In the genomic region with DNA sequence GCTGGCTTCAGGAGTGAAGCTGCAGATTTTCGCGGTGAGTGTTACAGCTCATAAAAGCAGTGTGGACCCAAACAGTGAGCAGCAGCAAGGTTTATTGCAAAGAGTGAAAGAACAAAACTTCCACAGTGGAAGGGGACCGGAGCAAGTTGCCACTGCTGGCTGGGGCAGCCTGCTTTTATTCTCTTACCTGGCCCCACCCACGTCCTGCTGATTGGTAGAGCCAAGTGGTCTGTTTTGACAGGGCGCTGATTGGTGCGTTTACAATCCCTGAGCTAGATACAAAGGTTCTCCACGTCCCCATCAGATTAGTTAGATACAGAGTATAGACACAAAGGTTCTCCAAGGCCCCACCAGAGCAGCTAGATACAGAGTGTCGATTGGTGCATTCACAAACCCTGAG, we compare ENCODE assay signal across 7 cellular contexts.
DNase-seq lines count a peak whose midpoint lies in the region; TF ChIP-seq lines count a peak whose summit lies in the region.
"Not testable (repeated sequence)": the region's sequence is repeated elsewhere in the genome, so short reads cannot be mapped to it uniquely, and the experiment has no call there.

No MANE protein-coding gene starts in this region.

- peak overlapping the region; percentile 27 for H2BK5ac ChIP-seq in trophoblast cell (ENCODE audit: low read depth, low read length, poor library complexity)

- peaks cover 51 to 55% (median 54%) of the 10 kb centered on the region in 3 donors for H3K27me3 Mint-ChIP-seq in CD14-positive monocyte (ENCODE audit: low read depth in 3 of 3)
- not testable (repeated sequence) for H3K27me3 Mint-ChIP-seq in Calu3 (ENCODE audit: unreplicated experiment); endodermal cell (ENCODE audit: insufficient read depth)
- H3K27me3 Mint-ChIP-seq in T-helper 2 cell treated with Interferon-gamma antibody and Interleukin-4, amounts not matched to agents 5 μg/mL and 100 μg/mL, for 36 hours (ENCODE audit: low read depth), result peaks cover 55% of the 10 kb centered on the region
- peaks cover 41% of the 10 kb centered on the region for H3K27me3 Mint-ChIP-seq in activated T-helper 1 cell treated with anti-CD3 and anti-CD28 coated beads, Interleukin-12 subunit alpha, Interleukin-12 subunit beta, Interleukin-2, Interleukin-4 antibody, amounts not matched to agents 30 ng/mL and 10 ng/mL and 1 ng/mL, durations not matched to agents 14 hours and 24 hours and 36 hours (ENCODE audit: insufficient read depth)
- H3K27me3 Mint-ChIP-seq in dendritic cell treated with granulocyte-macrophage colony-stimulating factor and Interleukin-4, amounts not matched to agents 40 ng/mL and 50 ng/mL, for 4 days, result peaks cover 55% of the 10 kb centered on the region

- H2BK12ac ChIP-seq in trophoblast cell (ENCODE audit: low read length), result peak overlapping the region; percentile 53

- BruUV-seq in Calu3 (replicated peaks; lab: Mats Ljungman, UMichigan), result not testable (repeated sequence)

- peak overlapping the region; percentile 41 for H2AK5ac ChIP-seq in trophoblast cell (ENCODE audit: low read length)

- H2BK120ac ChIP-seq in trophoblast cell (ENCODE audit: insufficient read depth, low read length, poor library complexity), result peak overlapping the region; percentile 63

- intact Hi-C loops in CD14-positive monocyte (cut with micrococcal nuclease); Calu3 (cut with micrococcal nuclease; ENCODE audit: unreplicated experiment); activated T-helper 1 cell treated with anti-CD3 and anti-CD28 coated beads, Interleukin-12 subunit alpha, Interleukin-12 subunit beta, Interleukin-2, Interleukin-4 antibody, amounts not matched to agents 30 ng/mL and 10 ng/mL and 1 ng/mL, durations not matched to agents 14 hours and 24 hours and 36 hours (cut with micrococcal nuclease); dendritic cell treated with granulocyte-macrophage colony-stimulating factor and Interleukin-4, amounts not matched to agents 40 ng/mL and 50 ng/mL, for 4 days (cut with micrococcal nuclease): not testable (repeated sequence)

- peak overlapping the region; percentile 64 for H3K18ac ChIP-seq in trophoblast cell (ENCODE audit: low read length)

- not testable (repeated sequence) for H3K4me3 ChIP-seq in endodermal cell (ENCODE audit: low read length); trophoblast cell (ENCODE audit: low read depth, low read length)

- not testable (repeated sequence) for H3K9me3 ChIP-seq in endodermal cell (ENCODE audit: control insufficient read depth, low read length); trophoblast cell (ENCODE audit: insufficient read depth, low read depth, low read length)

- H3K27ac Mint-ChIP-seq in CD14-positive monocyte; Calu3 (ENCODE audit: unreplicated experiment); T-helper 2 cell treated with Interferon-gamma antibody and Interleukin-4, amounts not matched to agents 5 μg/mL and 100 μg/mL, for 36 hours; activated T-helper 1 cell treated with anti-CD3 and anti-CD28 coated beads, Interleukin-12 subunit alpha, Interleukin-12 subunit beta, Interleukin-2, Interleukin-4 antibody, amounts not matched to agents 30 ng/mL and 10 ng/mL and 1 ng/mL, durations not matched to agents 14 hours and 24 hours and 36 hours; endodermal cell: not testable (repeated sequence)
- peak overlapping the region; percentile 55 for H3K27ac Mint-ChIP-seq in dendritic cell treated with granulocyte-macrophage colony-stimulating factor and Interleukin-4, amounts not matched to agents 40 ng/mL and 50 ng/mL, for 4 days

- not testable (repeated sequence) for H3K79me2 ChIP-seq in trophoblast cell (ENCODE audit: control insufficient read depth, insufficient read depth, low read length, poor library complexity)

- peak overlapping the region; percentile 51 for H4K91ac ChIP-seq in trophoblast cell (ENCODE audit: low read depth, low read length)

- not testable (repeated sequence) for DNase-seq in CD14-positive monocyte (ENCODE audit: low spot score); Calu3; T-helper 2 cell treated with Interferon-gamma antibody and Interleukin-4, amounts not matched to agents 5 μg/mL and 100 μg/mL, for 36 hours (ENCODE audit: low spot score); activated T-helper 1 cell treated with anti-CD3 and anti-CD28 coated beads, Interleukin-12 subunit alpha, Interleukin-12 subunit beta, Interleukin-2, Interleukin-4 antibody, amounts not matched to agents 30 ng/mL and 10 ng/mL and 1 ng/mL, durations not matched to agents 14 hours and 24 hours and 36 hours (ENCODE audit: low spot score); endodermal cell; trophoblast cell

- peak overlapping the region; percentile 38 for H3K14ac ChIP-seq in trophoblast cell (ENCODE audit: low read length)

- peaks cover 2 to 17% (median 5%) of the 10 kb centered on the region in 7 donors for H3K9me3 Mint-ChIP-seq in CD14-positive monocyte
- not testable (repeated sequence) for H3K9me3 Mint-ChIP-seq in Calu3 (ENCODE audit: low read depth, unreplicated experiment); T-helper 2 cell treated with Interferon-gamma antibody and Interleukin-4, amounts not matched to agents 5 μg/mL and 100 μg/mL, for 36 hours; activated T-helper 1 cell treated with anti-CD3 and anti-CD28 coated beads, Interleukin-12 subunit alpha, Interleukin-12 subunit beta, Interleukin-2, Interleukin-4 antibody, amounts not matched to agents 30 ng/mL and 10 ng/mL and 1 ng/mL, durations not matched to agents 14 hours and 24 hours and 36 hours; dendritic cell treated with granulocyte-macrophage colony-stimulating factor and Interleukin-4, amounts not matched to agents 40 ng/mL and 50 ng/mL, for 4 days; endodermal cell

- not testable (repeated sequence) for H3K27me3 ChIP-seq in endodermal cell (ENCODE audit: control insufficient read depth, insufficient read depth, low read length, poor library complexity, severe bottlenecking); trophoblast cell (ENCODE audit: insufficient read depth, low read length)

- peaks cover 29% of the 10 kb centered on the region for H3K79me1 ChIP-seq in trophoblast cell (ENCODE audit: low read length)

- CTCF ChIA-PET in Calu3 (lab: Charles Lee), result not testable (repeated sequence)

- H3K4me1 ChIP-seq in endodermal cell (ENCODE audit: control insufficient read depth, insufficient read depth, low read length), result not testable (repeated sequence)
- H3K4me1 ChIP-seq in trophoblast cell (ENCODE audit: control insufficient read depth in 1 of 2, insufficient read depth in 2 of 2, low read length in 2 of 2), result peaks cover 15 to 20% of the 10 kb centered on the region in 2 experiments

- WGBS in endodermal cell (ENCODE audit: insufficient coverage in 1 of 2, insufficient read length in 1 of 2), 2 experiments, result 88 to 97% methylated on average over 3 to 4 of the region's 8 CpGs
- no CpG with 5 or more reads among the region's 8 CpGs for WGBS in trophoblast cell (ENCODE audit: extremely low coverage, insufficient coverage, insufficient read length)

- not testable (repeated sequence) for TF ChIP-seq CTCF in CD14-positive monocyte (IDR thresholded peaks at IDR 0.05); Calu3 (IDR thresholded peaks at IDR 0.05; ENCODE audit: unreplicated experiment); endodermal cell (conservative IDR thresholded peaks at IDR 0.05)

- not testable (repeated sequence) for H2AFZ ChIP-seq in trophoblast cell (ENCODE audit: insufficient read depth, low read length, poor library complexity)

- not testable (repeated sequence) for H4K12ac ChIP-seq in trophoblast cell (ENCODE audit: low read depth, low read length)

- H4K8ac ChIP-seq in trophoblast cell (ENCODE audit: low read depth, low read length), result not testable (repeated sequence)

- H3K4ac ChIP-seq in trophoblast cell (ENCODE audit: low read depth, low read length), result peak overlapping the region; percentile 27

- not testable (repeated sequence) for H3K9ac ChIP-seq in endodermal cell (ENCODE audit: extremely low read depth, low read length, poor library complexity, severe bottlenecking); trophoblast cell (ENCODE audit: low read length)

- H3K27ac ChIP-seq in endodermal cell (ENCODE audit: low read depth, low read length); trophoblast cell (ENCODE audit: low read depth, low read length): not testable (repeated sequence)

- peaks cover 30% of the 10 kb centered on the region for H3K4me1 Mint-ChIP-seq in CD14-positive monocyte
- H3K4me1 Mint-ChIP-seq in Calu3 (ENCODE audit: low read depth, unreplicated experiment); T-helper 2 cell treated with Interferon-gamma antibody and Interleukin-4, amounts not matched to agents 5 μg/mL and 100 μg/mL, for 36 hours (ENCODE audit: low read depth); activated T-helper 1 cell treated with anti-CD3 and anti-CD28 coated beads, Interleukin-12 subunit alpha, Interleukin-12 subunit beta, Interleukin-2, Interleukin-4 antibody, amounts not matched to agents 30 ng/mL and 10 ng/mL and 1 ng/mL, durations not matched to agents 14 hours and 24 hours and 36 hours (ENCODE audit: low read depth): not testable (repeated sequence)
- peaks cover 33% of the 10 kb centered on the region for H3K4me1 Mint-ChIP-seq in dendritic cell treated with granulocyte-macrophage colony-stimulating factor and Interleukin-4, amounts not matched to agents 40 ng/mL and 50 ng/mL, for 4 days (ENCODE audit: low read depth)
- H3K4me1 Mint-ChIP-seq in endodermal cell, result peaks cover 35% of the 10 kb centered on the region

- H3K4me2 ChIP-seq in trophoblast cell (ENCODE audit: low read length), result not testable (repeated sequence)

- not testable (repeated sequence) for H3K23ac ChIP-seq in trophoblast cell (ENCODE audit: low read length)

- not testable (repeated sequence) for H3K36me3 Mint-ChIP-seq in CD14-positive monocyte; T-helper 2 cell treated with Interferon-gamma antibody and Interleukin-4, amounts not matched to agents 5 μg/mL and 100 μg/mL, for 36 hours (ENCODE audit: low read depth); activated T-helper 1 cell treated with anti-CD3 and anti-CD28 coated beads, Interleukin-12 subunit alpha, Interleukin-12 subunit beta, Interleukin-2, Interleukin-4 antibody, amounts not matched to agents 30 ng/mL and 10 ng/mL and 1 ng/mL, durations not matched to agents 14 hours and 24 hours and 36 hours (ENCODE audit: low read depth); dendritic cell treated with granulocyte-macrophage colony-stimulating factor and Interleukin-4, amounts not matched to agents 40 ng/mL and 50 ng/mL, for 4 days (ENCODE audit: low read depth)
- peaks cover 16% of the 10 kb centered on the region for H3K36me3 Mint-ChIP-seq in Calu3 (ENCODE audit: insufficient read depth, unreplicated experiment)
- H3K36me3 Mint-ChIP-seq in endodermal cell (ENCODE audit: low read depth), result peaks cover 23% of the 10 kb centered on the region

- H3K4me3 Mint-ChIP-seq in CD14-positive monocyte, result peak overlapping the region; percentile 57 to 65
- peak overlapping the region; percentile 41 for H3K4me3 Mint-ChIP-seq in Calu3 (ENCODE audit: low read depth, unreplicated experiment)
- peak overlapping the region; percentile 21 for H3K4me3 Mint-ChIP-seq in T-helper 2 cell treated with Interferon-gamma antibody and Interleukin-4, amounts not matched to agents 5 μg/mL and 100 μg/mL, for 36 hours
- H3K4me3 Mint-ChIP-seq in activated T-helper 1 cell treated with anti-CD3 and anti-CD28 coated beads, Interleukin-12 subunit alpha, Interleukin-12 subunit beta, Interleukin-2, Interleukin-4 antibody, amounts not matched to agents 30 ng/mL and 10 ng/mL and 1 ng/mL, durations not matched to agents 14 hours and 24 hours and 36 hours, result peak overlapping the region; percentile 33
- not testable (repeated sequence) for H3K4me3 Mint-ChIP-seq in dendritic cell treated with granulocyte-macrophage colony-stimulating factor and Interleukin-4, amounts not matched to agents 40 ng/mL and 50 ng/mL, for 4 days
- H3K4me3 Mint-ChIP-seq in endodermal cell, result peak overlapping the region; percentile 23

- H3K36me3 ChIP-seq in endodermal cell (ENCODE audit: control insufficient read depth, insufficient read depth, low read length); trophoblast cell (ENCODE audit: control insufficient read depth in 1 of 2, insufficient read depth in 2 of 2, low read length in 2 of 2): not testable (repeated sequence)
